Comparison of ENCODE assay signal across 1 cellular context in the genomic region with DNA sequence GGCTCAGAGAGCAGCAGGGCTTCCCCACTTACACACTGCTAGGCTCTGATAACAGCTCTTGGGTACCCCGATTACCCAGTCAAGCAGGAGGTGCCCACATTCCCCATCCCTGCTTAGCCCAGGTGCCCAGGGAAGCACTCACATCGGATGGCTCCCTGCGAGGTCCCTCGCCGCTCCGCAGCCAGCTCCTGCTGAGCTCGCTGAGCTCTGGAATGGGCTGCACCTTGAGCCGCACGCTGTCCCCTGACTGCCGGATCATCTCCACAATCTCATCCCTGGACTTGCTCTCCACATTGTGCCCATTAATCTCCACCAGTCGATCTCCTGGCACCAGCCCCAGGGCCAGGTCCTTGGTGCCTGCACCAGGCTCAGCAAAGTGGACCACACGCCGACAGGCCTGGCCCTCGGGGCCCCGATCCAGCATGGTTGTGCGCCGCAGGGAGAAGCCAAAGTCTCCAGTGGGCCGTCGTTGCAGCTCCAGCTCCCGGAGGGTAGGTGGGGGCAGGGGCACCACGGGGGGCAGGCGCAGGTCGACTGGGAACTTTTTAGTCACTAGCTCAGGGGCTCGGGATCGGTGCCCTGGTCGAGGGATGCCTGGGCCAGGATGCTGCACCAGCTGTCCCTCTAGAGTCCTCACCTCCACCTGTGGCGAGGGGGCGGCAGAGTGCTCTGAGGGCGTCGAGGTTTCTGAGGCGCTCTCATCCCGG.
TF ChIP-seq lines count a peak whose summit lies in the region.

No MANE protein-coding gene starts in this region.

TF ChIP-seq in WTC11, 78 proteins besides CTCF, POLR2A, EP300 and RAD21 (continued from another document):
- TF ChIP-seq, protein P1, sequence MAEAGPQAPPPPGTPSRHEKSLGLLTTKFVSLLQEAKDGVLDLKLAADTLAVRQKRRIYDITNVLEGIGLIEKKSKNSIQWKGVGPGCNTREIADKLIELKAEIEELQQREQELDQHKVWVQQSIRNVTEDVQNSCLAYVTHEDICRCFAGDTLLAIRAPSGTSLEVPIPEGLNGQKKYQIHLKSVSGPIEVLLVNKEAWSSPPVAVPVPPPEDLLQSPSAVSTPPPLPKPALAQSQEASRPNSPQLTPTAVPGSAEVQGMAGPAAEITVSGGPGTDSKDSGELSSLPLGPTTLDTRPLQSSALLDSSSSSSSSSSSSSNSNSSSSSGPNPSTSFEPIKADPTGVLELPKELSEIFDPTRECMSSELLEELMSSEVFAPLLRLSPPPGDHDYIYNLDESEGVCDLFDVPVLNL (CRISPR knock-in tag; IDR thresholded peaks at IDR 0.05; ENCODE audit: borderline replicate concordance, low read depth): no peak
- no peak for TF ChIP-seq HMGA2 (CRISPR knock-in tag; IDR thresholded peaks at IDR 0.05)
- TF ChIP-seq TEAD1 (CRISPR knock-in tag; IDR thresholded peaks at IDR 0.05): no peak
